ENCODE assay signal across 12 cellular contexts in genomic region chr15:51366911-51367310, GRCh38. TPM values are rescaled to one million over a fixed set of nuclear protein-coding genes. Genes with fewer than 3 reads are reported as not detected.
A peak's percentile ranks its signal among the peaks of the same experiment; 100 is the strongest.
DNase-seq lines count a peak whose midpoint lies in the region; ATAC-seq, FAIRE-seq and TF ChIP-seq lines count a peak whose summit lies in the region.
"Had no signal": no experiment of that assay in that cellular context is flagged by ENCODE, and none has a peak within 500 bp of the region (broad histone marks: within the 10 kb centered on the region; RNA-seq: fewer than 3 reads in every experiment).

No MANE protein-coding gene starts in this region.

- whole genome bisulfite sequencing in small intestine, 3 donors, result 22 to 53% (median 38%) methylated on average over 3 of the region's 3 CpGs

- in situ Hi-C loops in Panc1 (cut with HindIII; ENCODE audit: low pct_unique_long_range_greater_than_20kb, low sequenced_read_pairs), result no loop called here

- no peaks in the 10 kb centered on the region for H3K36me3 ChIP-seq in Panc1 (ENCODE audit: control insufficient read depth, insufficient read depth, low read length)
- no peaks in the 10 kb centered on the region for H3K36me3 ChIP-seq in small intestine (ENCODE audit: control insufficient read depth in 2 of 2, insufficient read depth in 2 of 2, low read length in 2 of 2)
- no peaks in the 10 kb centered on the region for H3K36me3 ChIP-seq in MM.1S (replicated peaks; ENCODE audit: insufficient read depth, low read length)

- no peak overlapping the region for H3K4me2 ChIP-seq in MM.1S (ENCODE audit: low read depth, low read length)

- FAIRE-seq in small intestine (lab: Jason Lieb, UNC), result no peak
- FAIRE-seq: urothelium cell line had no signal

- DNase-seq in GM04504 (ENCODE audit: low read depth), result peak; percentile 55
- peak; percentile 48 for DNase-seq in Panc1 (ENCODE audit: low read depth, low spot score)
- peak; percentile 85 for DNase-seq in fibroblast of pulmonary artery (ENCODE audit: low read depth)
- peak; percentile 47 for DNase-seq in small intestine
- no peak for DNase-seq in MM.1S
- no peak for DNase-seq in cortex of kidney (lab: John Stamatoyannopoulos, UW)
- DNase-seq: activated CD4-positive, alpha-beta T cell treated with anti-CD3 and anti-CD28 coated beads, Interleukin-2, amount 50 U/mL, for 48 hours; activated naive CD8-positive, alpha-beta T cell treated with anti-CD3 and anti-CD28 coated beads for 36 hours had no signal

- intact Hi-C loops in Panc1 (cut with micrococcal nuclease; ENCODE audit: unreplicated experiment), result no loop called here

- H3K79me2 ChIP-seq in MM.1S (ENCODE audit: low read length), result no peaks in the 10 kb centered on the region

- no peak overlapping the region for H3K4me3 ChIP-seq in Panc1 (ENCODE audit: low read depth in 2 of 2, low read length in 2 of 2)
- H3K4me3 ChIP-seq in fibroblast of pulmonary artery (replicated peaks; ENCODE audit: low read depth, low read length), result no peak overlapping the region
- no peak overlapping the region for H3K4me3 ChIP-seq in small intestine (ENCODE audit: low read depth in 1 of 2, low read length in 2 of 2)
- no peak overlapping the region for H3K4me3 ChIP-seq in MM.1S (ENCODE audit: low read length)

- H3K27me3 ChIP-seq in Panc1 (ENCODE audit: control insufficient read depth, insufficient read depth, low read length), result no peaks in the 10 kb centered on the region; the same call in 1 of the 2 replicates
- H3K27me3 ChIP-seq in small intestine (ENCODE audit: control insufficient read depth in 2 of 2, insufficient read depth in 2 of 2, low read length in 2 of 2), result no peaks in the 10 kb centered on the region
- no peaks in the 10 kb centered on the region for H3K27me3 ChIP-seq in MM.1S (replicated peaks; ENCODE audit: insufficient read depth, low read length)

- no peaks in the 10 kb centered on the region for H3K9me2 ChIP-seq in MM.1S (replicated peaks; ENCODE audit: insufficient read depth, low read length)

- no peak overlapping the region for H3K27ac ChIP-seq in Panc1 (ENCODE audit: low read length)
- H3K27ac ChIP-seq in small intestine (ENCODE audit: low read depth in 1 of 2, low read length in 1 of 2), result no peak overlapping the region
- H3K27ac ChIP-seq in MM.1S (ENCODE audit: low read length), result no peak overlapping the region

- peak; percentile 73 for ATAC-seq in Panc1
- ATAC-seq in HG03196 (IDR thresholded peaks at IDR 0.05; ENCODE audit: unreplicated experiment), result no peak

- TF ChIP-seq CTCF in Panc1 (IDR thresholded peaks at IDR 0.05) (no peak), fibroblast of pulmonary artery (IDR thresholded peaks at IDR 0.05; ENCODE audit: low read length, missing control alignments) (peak; percentile 24), MM.1S (IDR thresholded peaks at IDR 0.05; ENCODE audit: low read length) (no peak)

- H3K4me1 ChIP-seq in Panc1 (ENCODE audit: control insufficient read depth, insufficient read depth, low read length) (no peaks in the 10 kb centered on the region), small intestine (ENCODE audit: control insufficient read depth in 2 of 2, insufficient read depth in 1 of 2, low read depth in 1 of 2, low read length in 1 of 2) (no peaks in the 10 kb centered on the region), MM.1S (ENCODE audit: low read length) (no peaks in the 10 kb centered on the region)

- no peaks in the 10 kb centered on the region for H3F3A ChIP-seq in MM.1S (ENCODE audit: insufficient read depth, low read length)

- H3K9me3 ChIP-seq in Panc1 (ENCODE audit: control insufficient read depth, insufficient read depth, low read depth, low read length) (no peaks in the 10 kb centered on the region), small intestine (ENCODE audit: control insufficient read depth, low read depth) (no peaks in the 10 kb centered on the region), MM.1S (replicated peaks; ENCODE audit: insufficient read depth, low read length) (no peaks in the 10 kb centered on the region)

- no peak overlapping the region for H2AFZ ChIP-seq in MM.1S (ENCODE audit: low read length)

- CTCF ChIA-PET in Panc1 (lab: Charles Lee), result no interaction called here

- POLR2A ChIA-PET in Panc1 (lab: Charles Lee), result no interaction called here

- H3K9ac ChIP-seq in MM.1S (ENCODE audit: low read length), result no peak overlapping the region

- no peaks in the 10 kb centered on the region for H4K20me1 ChIP-seq in MM.1S (ENCODE audit: insufficient read depth, low read length)

- BruUV-seq in Panc1 (replicated peaks; lab: Mats Ljungman, UMichigan), result no TSS peak

RNA-seq across cellular contexts. Expression of gene GLDN, which starts 25.5 kb away (rescaled TPM):
- total RNA-seq in Panc1 (2021; ENCODE audit: unreplicated experiment), result 0.57 TPM
- polyA plus RNA-seq in Panc1 (2012; ENCODE audit: insufficient read length), result 0.76 TPM
- polyA plus RNA-seq in small intestine, result under 1 TPM in 2 of 3 donors, not detected in 1; 0.43 to 0.81 TPM
- total RNA-seq: activated naive CD8-positive, alpha-beta T cell treated with anti-CD3 and anti-CD28 coated beads for 36 hours; epithelial cell of proximal tubule; pulmonary artery endothelial cell had no signal

RNA-seq across cellular contexts. Expression of gene CYP19A1, which starts 28.5 kb away (rescaled TPM):
- not detected for total RNA-seq in Panc1 (2021; ENCODE audit: unreplicated experiment)
- polyA plus RNA-seq in Panc1 (2012; ENCODE audit: insufficient read length), result not detected
- under 1 TPM in 1 of 3 donors, not detected in 2; 0.33 TPM for polyA plus RNA-seq in small intestine
- total RNA-seq: activated naive CD8-positive, alpha-beta T cell treated with anti-CD3 and anti-CD28 coated beads for 36 hours; epithelial cell of proximal tubule; pulmonary artery endothelial cell had no signal

Comparison
In these comparisons a context has a peak if more than half of its experiments do, and no peak if none do; other contexts are left out.
1. DNase-seq: peak in GM04504 (single experiment), Panc1 (single experiment), fibroblast of pulmonary artery (single experiment) and small intestine (single experiment); none in MM.1S (single experiment) and cortex of kidney (single experiment).